16 cellular contexts compared by ENCODE assay signal in the genomic region with DNA sequence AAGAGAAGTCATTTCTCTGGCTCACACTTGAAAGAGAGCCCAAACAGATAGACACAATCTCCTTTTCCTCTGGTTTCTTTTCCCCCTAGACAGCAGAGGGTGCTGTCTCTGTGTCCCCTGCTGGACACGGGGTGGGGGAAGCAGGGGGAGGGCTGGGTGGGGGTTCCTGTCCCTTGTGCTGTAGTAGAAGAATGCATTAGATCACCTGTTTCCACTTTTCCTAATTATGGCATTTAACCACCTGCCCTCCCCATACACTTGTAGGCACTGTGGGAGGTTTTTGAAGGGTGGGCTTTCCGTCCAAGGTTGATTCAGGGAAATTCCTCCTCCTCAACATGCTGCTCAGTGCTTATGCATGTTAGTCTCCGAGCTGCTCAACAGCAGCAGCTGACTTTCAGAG.
DNase-seq lines count a peak whose midpoint lies in the region; ATAC-seq, FAIRE-seq and TF ChIP-seq lines count a peak whose summit lies in the region.
"Had no signal": no experiment of that assay in that cellular context is flagged by ENCODE, and none has a peak within 500 bp of the region (broad histone marks: within the 10 kb centered on the region; RNA-seq: fewer than 3 reads in every experiment).

No MANE protein-coding gene starts in this region.

- H3K4me1 Mint-ChIP-seq in T-helper 2 cell treated with Interferon-gamma antibody and Interleukin-4, amounts not matched to agents 5 μg/mL and 100 μg/mL, for 36 hours (ENCODE audit: low read depth) = peaks cover 14% of the 10 kb centered on the region

- H3K4me1 ChIP-seq in right atrium auricular region (peaks cover 0 to 3% of the 10 kb centered on the region in 2 donors), kidney (ENCODE audit: control insufficient read depth in 1 of 2, insufficient read depth in 1 of 2, low read depth in 1 of 2, low read length in 2 of 2) (peaks cover 0 to 3% of the 10 kb centered on the region in 2 donors)

- TF ChIP-seq POLR2A in lower leg skin (IDR thresholded peaks at IDR 0.05) = no peak

- intact Hi-C loops in Right ventricle myocardium superior (cut with DNase I) = no loop called here
- intact Hi-C loops in dorsolateral prefrontal cortex (cut with DNase I) = no loop called here
- intact Hi-C loops in kidney (cut with DNase I) = no loop called here
- intact Hi-C loops in lower leg skin (cut with DNase I; ENCODE audit: low total_unique reads) = no loop called here

- no peak overlapping the region for H3K9ac ChIP-seq in kidney (ENCODE audit: low read length in 2 of 2)

- H3K4me3 Mint-ChIP-seq in T-helper 2 cell treated with Interferon-gamma antibody and Interleukin-4, amounts not matched to agents 5 μg/mL and 100 μg/mL, for 36 hours = no peak overlapping the region
- H3K4me3 Mint-ChIP-seq: activated naive CD8-positive, alpha-beta T cell had no signal

- DNase-seq in Right ventricle myocardium superior (no peak), right atrium auricular region (ENCODE audit: low spot score) (no peak), dorsolateral prefrontal cortex (no peak), kidney (no peak), lower leg skin (ENCODE audit: low spot score in 2 of 2) (no peak), D341Med (ENCODE audit: low spot score) (no peak), kidney tubule cell (ENCODE audit: low spot score) (no peak)
- DNase-seq in T-helper 2 cell treated with Interferon-gamma antibody and Interleukin-4, amounts not matched to agents 5 μg/mL and 100 μg/mL, for 36 hours (ENCODE audit: low spot score) = no peak
- DNase-seq: MG63; NCI-H2081 treated with DMSO at 0.1 percent for 48 hours; nucleus accumbens; stimulated activated CD4-positive, alpha-beta T cell treated with anti-CD3 and anti-CD28 coated beads, Interleukin-12 subunit alpha, Interleukin-12 subunit beta, amount 100 ng/mL, for 4 hours; SW 1271 had no signal

- H3K9me3 Mint-ChIP-seq in T-helper 2 cell treated with Interferon-gamma antibody and Interleukin-4, amounts not matched to agents 5 μg/mL and 100 μg/mL, for 36 hours = peaks cover 4% of the 10 kb centered on the region

- FAIRE-seq in kidney (lab: Jason Lieb, UNC) = no peak
- FAIRE-seq: D721Med had no signal

- H3K4me3 ChIP-seq in right atrium auricular region = no peak overlapping the region
- no peak overlapping the region for H3K4me3 ChIP-seq in dorsolateral prefrontal cortex
- no peak overlapping the region for H3K4me3 ChIP-seq in kidney (ENCODE audit: low read length in 2 of 2)
- H3K4me3 ChIP-seq in lower leg skin (ENCODE audit: low read depth, poor library complexity, severe bottlenecking) = no peak overlapping the region
- H3K4me3 ChIP-seq: MG63 had no signal

- H3K27me3 Mint-ChIP-seq in T-helper 2 cell treated with Interferon-gamma antibody and Interleukin-4, amounts not matched to agents 5 μg/mL and 100 μg/mL, for 36 hours (ENCODE audit: low read depth) = no peaks in the 10 kb centered on the region
- H3K27me3 Mint-ChIP-seq: activated naive CD8-positive, alpha-beta T cell had no signal

- H3K36me3 ChIP-seq in right atrium auricular region (peaks cover 8% of the 10 kb centered on the region), kidney (ENCODE audit: control insufficient read depth in 1 of 2, insufficient read depth in 2 of 2, low read length in 2 of 2) (peaks cover 8 to 22% of the 10 kb centered on the region in 2 donors)

- H3K27me3 ChIP-seq in right atrium auricular region (no peaks in the 10 kb centered on the region), dorsolateral prefrontal cortex (no peaks in the 10 kb centered on the region)
- H3K27me3 ChIP-seq: MG63 had no signal

- peak; percentile 40 for ATAC-seq in Right ventricle myocardium superior (ENCODE audit: poor library complexity)

- H3K27ac Mint-ChIP-seq in T-helper 2 cell treated with Interferon-gamma antibody and Interleukin-4, amounts not matched to agents 5 μg/mL and 100 μg/mL, for 36 hours = no peak overlapping the region
- H3K27ac Mint-ChIP-seq: activated naive CD8-positive, alpha-beta T cell had no signal

- H3K9me3 ChIP-seq in right atrium auricular region = no peaks in the 10 kb centered on the region
- no peaks in the 10 kb centered on the region for H3K9me3 ChIP-seq in kidney (ENCODE audit: control insufficient read depth in 1 of 2, low read length in 2 of 2)

- WGBS in lower leg skin, 2 donors = 47 to 56% methylated on average over 3 of the region's 3 CpGs

- TF ChIP-seq CTCF in right atrium auricular region (IDR thresholded peaks at IDR 0.05) = peak in 1 of 2 donors; percentile 59
- peak in 32 of 56 donors; percentile 7 to 46 (median 20) for TF ChIP-seq CTCF in dorsolateral prefrontal cortex (IDR thresholded peaks at IDR 0.05 in 54 of 56, conservative IDR thresholded peaks at IDR 0.05 in 2 of 56; ENCODE audit: low read depth in 1 of 56, partially characterized antibody in 56 of 56)
- peak; percentile 5 for TF ChIP-seq CTCF in kidney (IDR thresholded peaks at IDR 0.05; ENCODE audit: borderline replicate concordance, extremely low read depth, insufficient read depth)
- TF ChIP-seq CTCF in lower leg skin (IDR thresholded peaks at IDR 0.05) = no peak

- H3K27ac ChIP-seq in right atrium auricular region = peak overlapping the region in 1 of 2 donors; percentile 42
- peak overlapping the region in 4 of 59 donors; percentile 18 to 48 (median 45) for H3K27ac ChIP-seq in dorsolateral prefrontal cortex
- no peak overlapping the region for H3K27ac ChIP-seq in kidney (ENCODE audit: low read depth in 2 of 2, low read length in 2 of 2)
- H3K27ac ChIP-seq: epithelial cell of prostate had no signal

- peaks cover 15% of the 10 kb centered on the region for H3K36me3 Mint-ChIP-seq in T-helper 2 cell treated with Interferon-gamma antibody and Interleukin-4, amounts not matched to agents 5 μg/mL and 100 μg/mL, for 36 hours (ENCODE audit: low read depth)

Comparison
In these comparisons a context has a peak if more than half of its experiments do, and no peak if none do; other contexts are left out.
1. CTCF ChIP-seq: peak in dorsolateral prefrontal cortex (32 of 56) and kidney (single experiment); none in lower leg skin (0 of 3).